Comparison of ENCODE assay signal across 22 cellular contexts in genomic region chr18:9839806-9840205, GRCh38. TPM values are rescaled to one million over a fixed set of nuclear protein-coding genes. Genes with fewer than 3 reads are reported as not detected.
DNase-seq lines count a peak whose midpoint lies in the region; ATAC-seq and TF ChIP-seq lines count a peak whose summit lies in the region.
"Had no signal": no experiment of that assay in that cellular context is flagged by ENCODE, and none has a peak within 500 bp of the region (broad histone marks: within the 10 kb centered on the region; RNA-seq: fewer than 3 reads in every experiment).

No MANE protein-coding gene starts in this region.

- H2AFZ ChIP-seq in GM23338 (no peak overlapping the region), PC-3 (ENCODE audit: low read length) (no peak overlapping the region)

- H3K36me3 ChIP-seq in GM23338 (ENCODE audit: insufficient read depth) (no peaks in the 10 kb centered on the region), neutrophil (peaks cover 50% of the 10 kb centered on the region), PC-3 (ENCODE audit: low read depth, low read length) (no peaks in the 10 kb centered on the region)
- H3K36me3 ChIP-seq: BLaER1 had no signal

- H4K20me1 ChIP-seq in GM23338 (replicated peaks; ENCODE audit: insufficient read depth) (no peaks in the 10 kb centered on the region), PC-3 (ENCODE audit: low read length) (no peaks in the 10 kb centered on the region)
- H4K20me1 ChIP-seq: BLaER1 had no signal

- peaks cover 54% of the 10 kb centered on the region for H3K4me1 Mint-ChIP-seq in GM23338

- POLR2A ChIA-PET in PC-3 (lab: Charles Lee; ENCODE audit: unreplicated experiment), result no interaction called here

- no TSS peak for BruUV-seq in PC-3 (replicated peaks; lab: Mats Ljungman, UMichigan)

- no peaks in the 10 kb centered on the region; the same call in 2 of the 3 replicates for H3K36me3 Mint-ChIP-seq in GM23338 (ENCODE audit: low read depth)
- H3K36me3 Mint-ChIP-seq: CD8-positive, alpha-beta T cell had no signal

- H3K4me3 ChIP-seq in GM23338 (no peak overlapping the region), neutrophil (ENCODE audit: low read depth in 1 of 2, low read length in 1 of 2) (no peak overlapping the region), PC-3 (ENCODE audit: low read length) (no peak overlapping the region)
- H3K4me3 ChIP-seq: A549, BLaER1, SJSA1 had no signal

- H3K9me3 Mint-ChIP-seq in GM23338, result no peaks in the 10 kb centered on the region
- H3K9me3 Mint-ChIP-seq: CD8-positive, alpha-beta T cell; HFFc6 had no signal

- peaks cover 10% of the 10 kb centered on the region for H3K27me3 Mint-ChIP-seq in GM23338 (ENCODE audit: insufficient read depth, low read depth, poor library complexity)

- H3K9ac ChIP-seq in PC-3 (ENCODE audit: low read length), result no peak overlapping the region
- H3K9ac ChIP-seq: BLaER1, KMS-11 had no signal

- H3K9me3 ChIP-seq in neutrophil (no peaks in the 10 kb centered on the region), PC-3 (ENCODE audit: low read length) (no peaks in the 10 kb centered on the region)
- H3K9me3 ChIP-seq: A549, BLaER1, SJSA1 had no signal

- H3K79me2 ChIP-seq in GM23338 (replicated peaks; ENCODE audit: insufficient read depth), result no peaks in the 10 kb centered on the region
- H3K79me2 ChIP-seq in PC-3 (ENCODE audit: low read length), result no peaks in the 10 kb centered on the region

- H3K4me2 ChIP-seq in GM23338 (no peak overlapping the region), PC-3 (ENCODE audit: low read length) (no peak overlapping the region)
- H3K4me2 ChIP-seq: A549, BLaER1, KMS-11 had no signal

- intact Hi-C loops in PC-3 (cut with micrococcal nuclease), result no loop called here
- intact Hi-C loops in left colon (cut with DNase I, micrococcal nuclease), result no loop called here

- no peak overlapping the region for H3K4me3 Mint-ChIP-seq in GM23338
- H3K4me3 Mint-ChIP-seq: CD8-positive, alpha-beta T cell; HFFc6 had no signal

- no peak overlapping the region for H3K27ac Mint-ChIP-seq in GM23338
- H3K27ac Mint-ChIP-seq: CD8-positive, alpha-beta T cell; HFFc6 had no signal

- no peaks in the 10 kb centered on the region for H3K27me3 ChIP-seq in GM23338 (ENCODE audit: insufficient read depth)
- no peaks in the 10 kb centered on the region for H3K27me3 ChIP-seq in neutrophil
- no peaks in the 10 kb centered on the region for H3K27me3 ChIP-seq in PC-3 (ENCODE audit: low read length)
- H3K27me3 ChIP-seq: BLaER1, SJSA1 had no signal

- CTCF ChIA-PET in PC-3 (lab: Charles Lee), result no interaction called here

- DNase-seq in GM23338 (ENCODE audit: low spot score) (peak; percentile 48), astrocyte of the hippocampus (ENCODE audit: low read depth, low spot score) (peak; percentile 60), iPS-NIHi11 (ENCODE audit: low spot score) (peak; percentile 46), PC-3 (no peak), left colon (no peak)
- DNase-seq: CD8-positive, alpha-beta T cell; DMS53; EL; HFFc6; MV-4-11; NCI-H187; NCI-H2107; NCI-H510A treated with DMSO at 0.1 percent for 48 hours; NCI-H82; OCI-M1; RPMI8226 had no signal

- ATAC-seq in GM23338 (peak; percentile 38), PC-3 (no peak), left colon (no peak), HG03280 (IDR thresholded peaks at IDR 0.05; ENCODE audit: unreplicated experiment) (no peak)
- ATAC-seq: A549; CD8-positive, alpha-beta T cell had no signal

- H3K9me2 ChIP-seq in GM23338 (ENCODE audit: insufficient read depth) (no peaks in the 10 kb centered on the region; the same call in 1 of the 2 replicates), PC-3 (replicated peaks; ENCODE audit: low read length) (no peaks in the 10 kb centered on the region)

- peaks cover 26% of the 10 kb centered on the region for H3K4me1 ChIP-seq in GM23338 (ENCODE audit: insufficient read depth)
- peaks cover 9 to 17% of the 10 kb centered on the region in 2 experiments for H3K4me1 ChIP-seq in neutrophil (ENCODE audit: control insufficient read depth in 1 of 2, insufficient read depth in 1 of 2, low read depth in 1 of 2, low read length in 1 of 2)
- H3K4me1 ChIP-seq in PC-3 (ENCODE audit: insufficient read depth, low read length), result no peaks in the 10 kb centered on the region
- H3K4me1 ChIP-seq: A549 had no signal

- H3K27ac ChIP-seq in GM23338 (ENCODE audit: low read depth) (0 out of 2 replicates have a peak overlapping the region, but pooled peaks have one; percentile 12), neutrophil (peak overlapping the region; percentile 68), PC-3 (ENCODE audit: low read length) (no peak overlapping the region)
- H3K27ac ChIP-seq: BLaER1, KMS-11, SJSA1 had no signal

- TF ChIP-seq CTCF in GM23338 (conservative IDR thresholded peaks at IDR 0.05; ENCODE audit: low read depth in 2 of 2) (no peak), neutrophil (IDR thresholded peaks at IDR 0.05) (no peak), PC-3 (conservative IDR thresholded peaks at IDR 0.05; ENCODE audit: low read depth, low read length) (no peak)

- H3F3A ChIP-seq in GM23338 (replicated peaks; ENCODE audit: low read depth) (0 out of 2 replicates have a peak, but pooled peaks cover 3% of the 10 kb centered on the region), PC-3 (ENCODE audit: low read length, unreplicated experiment) (no peaks in the 10 kb centered on the region)

TF ChIP-seq in GM23338, 12 proteins besides CTCF, POLR2A, EP300 and RAD21:
- TF ChIP-seq ZNF114 (CRISPR knock-in tag; IDR thresholded peaks at IDR 0.05) (no peak), EZH2 (IDR thresholded peaks at IDR 0.05; ENCODE audit: low read depth, unreplicated experiment) (no peak)

RNA-seq across cellular contexts. Expression of gene TXNDC2, which starts 46.0 kb away (rescaled TPM):
- not detected in 2 replicates for total RNA-seq in GM23338 (2014; rRNA removed; shearing (Covaris generic))
- polyA plus RNA-seq in GM23338 (2016; fragmentation: Nextera tagmentation; extraction: Ambion mirVana), result 0.16 TPM in 1 of 2 replicates, not detected in the other
- 0.87 TPM in 1 of 2 replicates, not detected in the other for total RNA-seq in PC-3 (2014; rRNA removed)
- total RNA-seq in left colon, result not detected
- total RNA-seq: CD8-positive, alpha-beta T cell had no signal

Comparison
In these comparisons a context has a peak if more than half of its experiments do, and no peak if none do; other contexts are left out.
1. DNase-seq: peak in GM23338 (single experiment), astrocyte of the hippocampus (single experiment) and iPS-NIHi11 (single experiment); none in PC-3 (single experiment) and left colon (0 of 2).